ENCODE assay signal across 12 cellular contexts in the genomic region with DNA sequence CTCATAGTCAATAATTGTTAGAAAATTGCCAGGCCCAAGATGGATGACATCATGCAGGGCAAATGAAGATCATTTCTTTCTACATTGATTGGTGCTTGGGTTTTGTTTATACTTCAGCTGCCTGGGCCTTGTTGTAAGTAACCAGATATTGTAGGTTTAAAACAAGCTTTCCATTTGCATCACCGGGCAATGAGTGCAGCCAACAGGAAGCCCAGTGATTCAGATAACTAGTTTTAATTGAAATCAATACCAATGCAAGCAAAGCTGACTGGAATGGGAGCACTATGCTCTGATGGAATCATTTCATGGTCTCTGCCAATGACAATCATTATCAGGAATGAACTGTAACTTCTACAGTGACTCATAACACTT.
DNase-seq lines count a peak whose midpoint lies in the region; ATAC-seq and TF ChIP-seq lines count a peak whose summit lies in the region.
"Had no signal": no experiment of that assay in that cellular context is flagged by ENCODE, and none has a peak within 500 bp of the region (broad histone marks: within the 10 kb centered on the region; RNA-seq: fewer than 3 reads in every experiment).

No MANE protein-coding gene starts in this region.

- CTCF ChIA-PET in activated CD4-positive, alpha-beta T cell treated with anti-CD3 and anti-CD28 coated beads for 36 hours (lab: Charles Lee), result interaction anchor here (0.9 to 1.6 kb wide), 4 partner anchors 12 to 281 kb away, joined by 3 to 4 read pairs (median 4); no protein-coding TSS in a partner anchor
- CTCF ChIA-PET in A673 (lab: Charles Lee), result no interaction called here

- no peak overlapping the region for H3K4me3 ChIP-seq in endodermal cell (ENCODE audit: low read length)
- H3K4me3 ChIP-seq in A673 (ENCODE audit: low read depth, low read length, poor library complexity, severe bottlenecking), result no peak overlapping the region
- H3K4me3 ChIP-seq: PC-9 had no signal

- no peaks in the 10 kb centered on the region for H3K4me1 ChIP-seq in endodermal cell (ENCODE audit: control insufficient read depth, insufficient read depth, low read length)
- peaks cover 28% of the 10 kb centered on the region for H3K4me1 ChIP-seq in A673 (ENCODE audit: insufficient read depth, low read length, poor library complexity, severe bottlenecking)

- POLR2A ChIA-PET in activated CD4-positive, alpha-beta T cell treated with anti-CD3 and anti-CD28 coated beads for 36 hours (lab: Charles Lee), result interaction anchor here (0.7 to 1.3 kb wide), 3 partner anchors 17 to 34 kb away, joined by 3 to 6 read pairs (median 4); no protein-coding TSS in a partner anchor
- POLR2A ChIA-PET in A673 (lab: Charles Lee; ENCODE audit: low non-redundant PET), result interaction anchor here (0.6 kb wide), 1 partner anchor 184 kb away, joined by 3 read pairs; no protein-coding TSS in a partner anchor

- H3K27ac ChIP-seq in endodermal cell (ENCODE audit: low read depth, low read length) (no peak overlapping the region), A673 (ENCODE audit: low read depth, low read length, poor library complexity, severe bottlenecking) (no peak overlapping the region)
- H3K27ac ChIP-seq: PC-9 had no signal

- intact Hi-C loops in activated CD4-positive, alpha-beta T cell treated with anti-CD3 and anti-CD28 coated beads for 36 hours (cut with DNase I, micrococcal nuclease), result loop anchor here (2.0 to 5.0 kb wide), 3 partner anchors 64 to 179 kb away; no protein-coding TSS in a partner anchor
- intact Hi-C loops in A673 (cut with micrococcal nuclease; ENCODE audit: unreplicated experiment), result no loop called here

- no peaks in the 10 kb centered on the region for H3K9me3 ChIP-seq in endodermal cell (ENCODE audit: control insufficient read depth, low read length)
- H3K9me3 ChIP-seq in A673 (ENCODE audit: low read depth, low read length, poor library complexity, severe bottlenecking), result no peaks in the 10 kb centered on the region

- no peaks in the 10 kb centered on the region for H3K27me3 ChIP-seq in endodermal cell (ENCODE audit: control insufficient read depth, insufficient read depth, low read length, poor library complexity, severe bottlenecking)
- no peaks in the 10 kb centered on the region for H3K27me3 ChIP-seq in A673 (replicated peaks; ENCODE audit: insufficient read depth, low read depth, low read length, poor library complexity)

- WGBS in endodermal cell (ENCODE audit: insufficient coverage in 1 of 2, insufficient read length in 1 of 2), 2 experiments, result 86 to 100% methylated on average over 1 of the region's 1 CpG

- H3K9ac ChIP-seq in endodermal cell (ENCODE audit: extremely low read depth, low read length, poor library complexity, severe bottlenecking), result no peak overlapping the region

- DNase-seq in activated CD4-positive, alpha-beta T cell treated with anti-CD3 and anti-CD28 coated beads for 36 hours, result peak; percentile 42
- DNase-seq in activated CD4-positive, alpha-beta T cell treated with anti-CD3 and anti-CD28 coated beads, Interleukin-2, amount 50 U/mL, for 4 hours, result no peak
- DNase-seq in NCI-H2029 treated with DMSO at 0.1 percent for 48 hours (lab: John Stamatoyannopoulos, UW), result peak; percentile 93
- DNase-seq in endodermal cell, result no peak
- DNase-seq in pulmonary artery endothelial cell (ENCODE audit: low read depth, low spot score), result peak; percentile 45
- DNase-seq in A673 (ENCODE audit: low spot score), result no peak
- no peak for DNase-seq in NCI-H446 treated with DMSO at 0.1 percent for 48 hours (lab: John Stamatoyannopoulos, UW)
- DNase-seq: activated CD4-positive, alpha-beta T cell treated with anti-CD3 and anti-CD28 coated beads for 1 hour; hippocampal formation; PC-9 had no signal

- H3K9me3 Mint-ChIP-seq in activated CD4-positive, alpha-beta T cell treated with anti-CD3 and anti-CD28 coated beads for 36 hours (ENCODE audit: low read depth), result no peaks in the 10 kb centered on the region
- no peaks in the 10 kb centered on the region for H3K9me3 Mint-ChIP-seq in endodermal cell
- H3K9me3 Mint-ChIP-seq: brain had no signal

- H3K36me3 Mint-ChIP-seq in activated CD4-positive, alpha-beta T cell treated with anti-CD3 and anti-CD28 coated beads for 36 hours (ENCODE audit: low read depth), result no peaks in the 10 kb centered on the region
- H3K36me3 Mint-ChIP-seq in endodermal cell (ENCODE audit: low read depth), result no peaks in the 10 kb centered on the region
- H3K36me3 Mint-ChIP-seq: brain had no signal

- ATAC-seq in activated CD4-positive, alpha-beta T cell treated with anti-CD3 and anti-CD28 coated beads for 36 hours, result peak; percentile 20
- ATAC-seq in GM21381 (IDR thresholded peaks at IDR 0.05; ENCODE audit: unreplicated experiment), result no peak

- no peaks in the 10 kb centered on the region for H3K36me3 ChIP-seq in endodermal cell (ENCODE audit: control insufficient read depth, insufficient read depth, low read length)
- H3K36me3 ChIP-seq in A673 (ENCODE audit: insufficient read depth, low read length, poor library complexity, severe bottlenecking), result no peaks in the 10 kb centered on the region

- no peak for TF ChIP-seq CTCF in endodermal cell (conservative IDR thresholded peaks at IDR 0.05)
- no peak for TF ChIP-seq CTCF in A673 (conservative IDR thresholded peaks at IDR 0.05; ENCODE audit: low read depth, low read length)

- H3K4me1 Mint-ChIP-seq in activated CD4-positive, alpha-beta T cell treated with anti-CD3 and anti-CD28 coated beads for 36 hours, result peaks cover 44% of the 10 kb centered on the region
- H3K4me1 Mint-ChIP-seq in endodermal cell, result peaks cover 4% of the 10 kb centered on the region

- H3K27ac Mint-ChIP-seq in activated CD4-positive, alpha-beta T cell treated with anti-CD3 and anti-CD28 coated beads for 36 hours, result peak overlapping the region; percentile 91
- peak overlapping the region; percentile 41 for H3K27ac Mint-ChIP-seq in endodermal cell

- no TSS peak for BruUV-seq in A673 (replicated peaks; lab: Mats Ljungman, UMichigan)

- H3K27me3 Mint-ChIP-seq in activated CD4-positive, alpha-beta T cell treated with anti-CD3 and anti-CD28 coated beads for 36 hours, result no peaks in the 10 kb centered on the region
- H3K27me3 Mint-ChIP-seq in endodermal cell (ENCODE audit: insufficient read depth), result no peaks in the 10 kb centered on the region

- no peak overlapping the region for H3K4me3 Mint-ChIP-seq in activated CD4-positive, alpha-beta T cell treated with anti-CD3 and anti-CD28 coated beads for 36 hours
- H3K4me3 Mint-ChIP-seq in endodermal cell, result no peak overlapping the region
- H3K4me3 Mint-ChIP-seq: brain had no signal

Comparison
In these comparisons a context has a peak if more than half of its experiments do, and no peak if none do; other contexts are left out.
1. DNase-seq: peak in activated CD4-positive, alpha-beta T cell treated with anti-CD3 and anti-CD28 coated beads for 36 hours (single experiment), NCI-H2029 treated with DMSO at 0.1 percent for 48 hours (single experiment) and pulmonary artery endothelial cell (single experiment); none in activated CD4-positive, alpha-beta T cell treated with anti-CD3 and anti-CD28 coated beads, Interleukin-2, amount 50 U/mL, for 4 hours (0 of 2), endodermal cell (single experiment), A673 (single experiment) and NCI-H446 treated with DMSO at 0.1 percent for 48 hours (single experiment).